ENCODE assay signal across 15 cellular contexts in genomic region chr9:114002986-114003740, GRCh38.
DNase-seq lines count a peak whose midpoint lies in the region; ATAC-seq and TF ChIP-seq lines count a peak whose summit lies in the region.
"Had no signal": no experiment of that assay in that cellular context is flagged by ENCODE, and none has a peak within 500 bp of the region (broad histone marks: within the 10 kb centered on the region; RNA-seq: fewer than 3 reads in every experiment).

No MANE protein-coding gene starts in this region.

- H3K4me3 Mint-ChIP-seq in activated CD4-positive, alpha-beta memory T cell treated with anti-CD3 and anti-CD28 coated beads, Interleukin-2, amount 10 ng/mL, durations not matched to agents 7 days and 5 days, result no peak overlapping the region
- no peak overlapping the region for H3K4me3 Mint-ChIP-seq in activated CD4-positive, alpha-beta memory T cell treated with anti-CD3 and anti-CD28 coated beads for 36 hours
- H3K4me3 Mint-ChIP-seq in glutamatergic neuron (ENCODE audit: unreplicated experiment), result peak overlapping the region; percentile 12
- H3K4me3 Mint-ChIP-seq: activated T-helper 1 cell treated with anti-CD3 and anti-CD28 coated beads, Interleukin-12 subunit alpha, Interleukin-12 subunit beta, Interleukin-2, Interleukin-4 antibody, amounts not matched to agents 30 ng/mL and 10 ng/mL and 1 ng/mL, durations not matched to agents 14 hours and 24 hours and 36 hours had no signal

- H3K27me3 ChIP-seq in smooth muscle cell (ENCODE audit: low read depth), result no peaks in the 10 kb centered on the region
- H3K27me3 ChIP-seq: gastroesophageal sphincter, left lung had no signal

- H4K20me1 ChIP-seq in smooth muscle cell (ENCODE audit: low read depth), result peaks cover 13% of the 10 kb centered on the region

- H3K27ac ChIP-seq in SK-N-MC, result peak overlapping the region; percentile 52; the same call in 1 of the 2 replicates
- peak overlapping the region; percentile 80 for H3K27ac ChIP-seq in smooth muscle cell (ENCODE audit: low read depth)
- H3K27ac ChIP-seq: A549, HL-60 had no signal

- no peaks in the 10 kb centered on the region for H3K9me3 Mint-ChIP-seq in activated CD4-positive, alpha-beta memory T cell treated with anti-CD3 and anti-CD28 coated beads, Interleukin-2, amount 10 ng/mL, durations not matched to agents 7 days and 5 days
- no peaks in the 10 kb centered on the region for H3K9me3 Mint-ChIP-seq in activated CD4-positive, alpha-beta memory T cell treated with anti-CD3 and anti-CD28 coated beads for 36 hours
- H3K9me3 Mint-ChIP-seq in glutamatergic neuron (ENCODE audit: unreplicated experiment), result peaks cover 13% of the 10 kb centered on the region
- H3K9me3 Mint-ChIP-seq: activated T-helper 1 cell treated with anti-CD3 and anti-CD28 coated beads, Interleukin-12 subunit alpha, Interleukin-12 subunit beta, Interleukin-2, Interleukin-4 antibody, amounts not matched to agents 30 ng/mL and 10 ng/mL and 1 ng/mL, durations not matched to agents 14 hours and 24 hours and 36 hours had no signal

- H3K4me1 Mint-ChIP-seq in activated CD4-positive, alpha-beta memory T cell treated with anti-CD3 and anti-CD28 coated beads, Interleukin-2, amount 10 ng/mL, durations not matched to agents 7 days and 5 days, result no peaks in the 10 kb centered on the region
- no peaks in the 10 kb centered on the region for H3K4me1 Mint-ChIP-seq in activated CD4-positive, alpha-beta memory T cell treated with anti-CD3 and anti-CD28 coated beads for 36 hours (ENCODE audit: low read depth)
- peaks cover 29% of the 10 kb centered on the region for H3K4me1 Mint-ChIP-seq in glutamatergic neuron (ENCODE audit: low read depth, unreplicated experiment)

- ATAC-seq in GM19452 (IDR thresholded peaks at IDR 0.05; ENCODE audit: unreplicated experiment), result no peak
- ATAC-seq in GM21360 (IDR thresholded peaks at IDR 0.05; ENCODE audit: unreplicated experiment), result no peak
- ATAC-seq: A549, gastroesophageal sphincter, left lung had no signal

- 77% methylated on average over 12 of the region's 12 CpGs for WGBS in smooth muscle cell (ENCODE audit: low lambda C conversion rate)

- peak; percentile 3 for DNase-seq in activated CD4-positive, alpha-beta memory T cell treated with anti-CD3 and anti-CD28 coated beads, Interleukin-2, amount 10 ng/mL, durations not matched to agents 7 days and 5 days
- DNase-seq in activated CD4-positive, alpha-beta memory T cell treated with anti-CD3 and anti-CD28 coated beads for 36 hours, result no peak
- DNase-seq in SK-N-MC (ENCODE audit: low read depth, low spot score) (no peak), glutamatergic neuron (no peak), smooth muscle cell (lab: John Stamatoyannopoulos, UW; ENCODE audit: unreplicated experiment) (no peak), NCI-H226 (no peak)
- DNase-seq: activated CD4-positive, CD25-positive, alpha-beta regulatory T cell; small intestine had no signal

- H3K9me3 ChIP-seq in SK-N-MC (ENCODE audit: low read depth, low read length) (no peaks in the 10 kb centered on the region), smooth muscle cell (replicated peaks; ENCODE audit: low read depth) (no peaks in the 10 kb centered on the region)
- H3K9me3 ChIP-seq: A549, gastroesophageal sphincter, left lung had no signal

- H3K36me3 ChIP-seq in SK-N-MC (ENCODE audit: insufficient read depth, low read length) (no peaks in the 10 kb centered on the region; the same call in 1 of the 2 replicates), smooth muscle cell (ENCODE audit: low read depth) (no peaks in the 10 kb centered on the region)

- no peak overlapping the region for H3K27ac Mint-ChIP-seq in activated CD4-positive, alpha-beta memory T cell treated with anti-CD3 and anti-CD28 coated beads, Interleukin-2, amount 10 ng/mL, durations not matched to agents 7 days and 5 days
- H3K27ac Mint-ChIP-seq in activated CD4-positive, alpha-beta memory T cell treated with anti-CD3 and anti-CD28 coated beads for 36 hours, result no peak overlapping the region
- H3K27ac Mint-ChIP-seq in glutamatergic neuron (ENCODE audit: unreplicated experiment), result peak overlapping the region; percentile 60
- H3K27ac Mint-ChIP-seq: activated T-helper 1 cell treated with anti-CD3 and anti-CD28 coated beads, Interleukin-12 subunit alpha, Interleukin-12 subunit beta, Interleukin-2, Interleukin-4 antibody, amounts not matched to agents 30 ng/mL and 10 ng/mL and 1 ng/mL, durations not matched to agents 14 hours and 24 hours and 36 hours had no signal

- intact Hi-C loops in activated CD4-positive, alpha-beta memory T cell treated with anti-CD3 and anti-CD28 coated beads for 36 hours (cut with micrococcal nuclease), result no loop called here

- no peaks in the 10 kb centered on the region for H3K36me3 Mint-ChIP-seq in activated CD4-positive, alpha-beta memory T cell treated with anti-CD3 and anti-CD28 coated beads, Interleukin-2, amount 10 ng/mL, durations not matched to agents 7 days and 5 days (ENCODE audit: low read depth)
- H3K36me3 Mint-ChIP-seq in activated CD4-positive, alpha-beta memory T cell treated with anti-CD3 and anti-CD28 coated beads for 36 hours, result no peaks in the 10 kb centered on the region
- peaks cover 4% of the 10 kb centered on the region for H3K36me3 Mint-ChIP-seq in glutamatergic neuron (ENCODE audit: unreplicated experiment)

- no peaks in the 10 kb centered on the region for H3K79me2 ChIP-seq in smooth muscle cell (ENCODE audit: low read depth)

- CTCF ChIA-PET in activated CD4-positive, alpha-beta memory T cell treated with anti-CD3 and anti-CD28 coated beads, Interleukin-2, amount 10 ng/mL, durations not matched to agents 7 days and 5 days (lab: Charles Lee), result no interaction called here
- CTCF ChIA-PET in activated CD4-positive, alpha-beta memory T cell treated with anti-CD3 and anti-CD28 coated beads for 36 hours (lab: Charles Lee), result no interaction called here

- no peak overlapping the region for H2AFZ ChIP-seq in smooth muscle cell (ENCODE audit: low read depth)

- TF ChIP-seq CTCF in glutamatergic neuron (IDR thresholded peaks at IDR 0.05; ENCODE audit: partially characterized antibody, unreplicated experiment) (no peak), smooth muscle cell (IDR thresholded peaks at IDR 0.05; ENCODE audit: borderline replicate concordance, insufficient read depth, poor library complexity, severe bottlenecking) (no peak)

- H3K4me1 ChIP-seq in smooth muscle cell (ENCODE audit: low read depth), result peaks cover 4% of the 10 kb centered on the region
- H3K4me1 ChIP-seq: A549 had no signal

- POLR2A ChIA-PET in activated CD4-positive, alpha-beta memory T cell treated with anti-CD3 and anti-CD28 coated beads, Interleukin-2, amount 10 ng/mL, durations not matched to agents 7 days and 5 days (lab: Charles Lee), result no interaction called here
- POLR2A ChIA-PET in activated CD4-positive, alpha-beta memory T cell treated with anti-CD3 and anti-CD28 coated beads for 36 hours (lab: Charles Lee), result no interaction called here

- H3K9ac ChIP-seq in SK-N-MC (ENCODE audit: insufficient read length) (no peak overlapping the region), smooth muscle cell (ENCODE audit: low read depth) (peak overlapping the region; percentile 54)

- H3K4me2 ChIP-seq in smooth muscle cell, result peak overlapping the region; percentile 67
- H3K4me2 ChIP-seq: A549 had no signal

- H3F3A ChIP-seq in smooth muscle cell (ENCODE audit: low read depth), result peaks cover 6% of the 10 kb centered on the region

- H3K4me3 ChIP-seq in SK-N-MC (no peak overlapping the region), smooth muscle cell (no peak overlapping the region)
- H3K4me3 ChIP-seq: A549, gastroesophageal sphincter, left lung had no signal

- H3K27me3 Mint-ChIP-seq in activated CD4-positive, alpha-beta memory T cell treated with anti-CD3 and anti-CD28 coated beads, Interleukin-2, amount 10 ng/mL, durations not matched to agents 7 days and 5 days, result no peaks in the 10 kb centered on the region
- H3K27me3 Mint-ChIP-seq in activated CD4-positive, alpha-beta memory T cell treated with anti-CD3 and anti-CD28 coated beads for 36 hours, result no peaks in the 10 kb centered on the region
- peaks cover 14% of the 10 kb centered on the region for H3K27me3 Mint-ChIP-seq in glutamatergic neuron (ENCODE audit: unreplicated experiment)
